In genomic region chr16:3770530-3770929, GRCh38 we compare ENCODE assay signal across 15 cellular contexts. TPM values are rescaled to one million over a fixed set of nuclear protein-coding genes. Genes with fewer than 3 reads are reported as not detected.
DNase-seq lines count a peak whose midpoint lies in the region; ATAC-seq, FAIRE-seq and TF ChIP-seq lines count a peak whose summit lies in the region.
"Had no signal": no experiment of that assay in that cellular context is flagged by ENCODE, and none has a peak within 500 bp of the region (broad histone marks: within the 10 kb centered on the region; RNA-seq: fewer than 3 reads in every experiment).

No MANE protein-coding gene starts in this region.

- TF ChIP-seq RAD21 in GM12878 (IDR thresholded peaks at IDR 0.05; ENCODE audit: insufficient read depth, low read depth, low read length): no peak

- H3K4me3 ChIP-seq in GM12878: no peak overlapping the region
- H3K4me3 ChIP-seq: BLaER1 treated with 17β-estradiol and CSF1 and Interleukin-3, amounts not matched to agents 10 nM and 100 nM; SJCRH30 had no signal

- H3K9me3 ChIP-seq in GM12878 (replicated peaks; ENCODE audit: control insufficient read depth, insufficient read depth, low read length): no peaks in the 10 kb centered on the region
- H3K9me3 ChIP-seq: BLaER1 treated with 17β-estradiol and CSF1 and Interleukin-3, amounts not matched to agents 10 nM and 100 nM; SJCRH30 had no signal

- intact Hi-C loops in GM12878 (cut with micrococcal nuclease; ENCODE audit: unreplicated experiment): no loop called here

- 96% methylated on average over 13 of the region's 13 CpGs for WGBS in GM12878 (ENCODE audit: insufficient coverage, insufficient replicate concordance, low lambda C conversion rate, missing lambda C conversion rate)

- CTCF ChIA-PET in GM12878 (lab: Yijun Ruan, JAX): no interaction called here

- H3K27ac Mint-ChIP-seq in memory B cell: peak overlapping the region; percentile 42
- H3K27ac Mint-ChIP-seq in type B pancreatic cell: no peak overlapping the region

- peak; percentile 58 for DNase-seq in activated effector memory CD4-positive, alpha-beta T cell treated with anti-CD3 and anti-CD28 coated beads, Interleukin-2, amount 50 U/mL, for 16 hours
- DNase-seq in activated effector memory CD4-positive, alpha-beta T cell treated with Interleukin-2 at 50 U/mL for 16 hours: no peak
- DNase-seq in GM12878 (ENCODE audit: low read depth, low spot score) (no peak), memory B cell (ENCODE audit: low spot score in 2 of 2) (no peak), type B pancreatic cell (ENCODE audit: extremely low spot score, unreplicated experiment) (peak; percentile 51), COLO668 (lab: John Stamatoyannopoulos, UW; ENCODE audit: unreplicated experiment) (no peak), HPDE6-E6E7 (ENCODE audit: extremely low spot score) (no peak)
- no peak for DNase-seq in activated CD4-positive, alpha-beta T cell treated with anti-CD3 and anti-CD28 coated beads, Interleukin-2, amount 50 U/mL, for 48 hours
- DNase-seq: Kasumi-1, NCI-H1417, NCI-H2029, NCI-H524, RPMI8226, SJCRH30 had no signal

- H3K36me3 Mint-ChIP-seq in memory B cell (peaks cover 29% of the 10 kb centered on the region), type B pancreatic cell (peaks cover 41% of the 10 kb centered on the region)

- H3K27me3 Mint-ChIP-seq in memory B cell: no peaks in the 10 kb centered on the region
- no peaks in the 10 kb centered on the region for H3K27me3 Mint-ChIP-seq in type B pancreatic cell

- TF ChIP-seq CTCF in GM12878 (IDR thresholded peaks at IDR 0.05 in 2 of 3, conservative IDR thresholded peaks at IDR 0.05 in 1 of 3; ENCODE audit: control insufficient read depth in 2 of 3, extremely low read depth in 1 of 3, insufficient read depth in 1 of 3, low read depth in 3 of 3, low read length in 3 of 3): no peak
- TF ChIP-seq CTCF in type B pancreatic cell (conservative IDR thresholded peaks at IDR 0.05): no peak

- no peak overlapping the region for H3K4me2 ChIP-seq in GM12878 (ENCODE audit: control insufficient read depth, insufficient read depth)
- H3K4me2 ChIP-seq: BLaER1 treated with 17β-estradiol and CSF1 and Interleukin-3, amounts not matched to agents 10 nM and 100 nM had no signal

- no peak for TF ChIP-seq EP300 in GM12878 (IDR thresholded peaks at IDR 0.05; ENCODE audit: borderline replicate concordance in 1 of 2, control insufficient read depth in 1 of 2, low read depth in 2 of 2, low read length in 2 of 2)

- no TSS peak for BruUV-seq in GM12878 (replicated peaks; lab: Mats Ljungman, UMichigan)

- H3K36me3 ChIP-seq in GM12878 (ENCODE audit: control insufficient read depth in 2 of 2, insufficient read depth in 2 of 2, low read length in 1 of 2): peaks cover 29 to 48% of the 10 kb centered on the region in 2 experiments

- H2AFZ ChIP-seq in GM12878 (ENCODE audit: control insufficient read depth, low read depth, low read length): no peak overlapping the region

- no peak overlapping the region for H3K27ac ChIP-seq in GM12878 (ENCODE audit: control insufficient read depth, insufficient read depth)
- H3K27ac ChIP-seq: BLaER1 treated with 17β-estradiol and CSF1 and Interleukin-3, amounts not matched to agents 10 nM and 100 nM; SJCRH30 had no signal

- H3K79me2 ChIP-seq in GM12878 (ENCODE audit: control insufficient read depth, insufficient read depth, low read length): no peaks in the 10 kb centered on the region

- no peaks in the 10 kb centered on the region for H3K27me3 ChIP-seq in GM12878 (replicated peaks in 1 of 2; ENCODE audit: control insufficient read depth in 2 of 2, insufficient read depth in 2 of 2, low read length in 1 of 2)
- H3K27me3 ChIP-seq: BLaER1 treated with 17β-estradiol and CSF1 and Interleukin-3, amounts not matched to agents 10 nM and 100 nM; SJCRH30 had no signal

- RAD21 ChIA-PET in GM12878 (lab: Charles Lee; ENCODE audit: unreplicated experiment): no interaction called here

- in situ Hi-C loops in GM12878 (cut with MboI): no loop called here

- no peaks in the 10 kb centered on the region for H3K4me1 ChIP-seq in GM12878 (ENCODE audit: control insufficient read depth, insufficient read depth, low read length)

- no peaks in the 10 kb centered on the region for H4K20me1 ChIP-seq in GM12878 (ENCODE audit: control insufficient read depth, insufficient read depth)

- H3K4me3 Mint-ChIP-seq in memory B cell: no peak overlapping the region
- H3K4me3 Mint-ChIP-seq in type B pancreatic cell: no peak overlapping the region

- H3K9ac ChIP-seq in GM12878 (ENCODE audit: control insufficient read depth, insufficient read depth, low read length): no peak overlapping the region
- H3K9ac ChIP-seq: BLaER1 treated with 17β-estradiol and CSF1 and Interleukin-3, amounts not matched to agents 10 nM and 100 nM had no signal

- FAIRE-seq in GM12878 (lab: Jason Lieb, UNC): no peak

- no peaks in the 10 kb centered on the region for H3K9me3 Mint-ChIP-seq in memory B cell
- no peaks in the 10 kb centered on the region for H3K9me3 Mint-ChIP-seq in type B pancreatic cell

- peak; percentile 46 for TF ChIP-seq POLR2A in GM12878 (IDR thresholded peaks at IDR 0.05; ENCODE audit: low read depth, low read length)

- SMC1A ChIA-PET in GM12878 (lab: Charles Lee; ENCODE audit: uncharacterized antibody, unreplicated experiment): no interaction called here

- no peak for ATAC-seq in GM12878
- ATAC-seq in memory B cell (ENCODE audit: low read depth): no peak

- peaks cover 12% of the 10 kb centered on the region for H3K4me1 Mint-ChIP-seq in memory B cell
- no peaks in the 10 kb centered on the region for H3K4me1 Mint-ChIP-seq in type B pancreatic cell (ENCODE audit: unreplicated experiment)

- POLR2A ChIA-PET in GM12878 (lab: Charles Lee): no interaction called here

TF ChIP-seq in GM12878, 131 proteins besides CTCF, POLR2A, EP300 and RAD21 (continues in another document):
- TF ChIP-seq WRNIP1 (IDR thresholded peaks at IDR 0.05; ENCODE audit: borderline replicate concordance, low read depth, low read length) (no peak), IRF3 (IDR thresholded peaks at IDR 0.05) (no peak), NRF1 (conservative IDR thresholded peaks at IDR 0.05; ENCODE audit: low read depth, low read length) (no peak), TCF12 (IDR thresholded peaks at IDR 0.05; ENCODE audit: low read depth, low read length) (no peak), MAX (IDR thresholded peaks at IDR 0.05; ENCODE audit: low read depth, low read length) (no peak), NFXL1 (IDR thresholded peaks at IDR 0.05; ENCODE audit: borderline replicate concordance) (no peak), MYC (IDR thresholded peaks at IDR 0.05; ENCODE audit: insufficient read depth, insufficient read length, insufficient replicate concordance, low read length, severe bottlenecking) (no peak), MLLT1 (IDR thresholded peaks at IDR 0.05) (no peak), NBN (IDR thresholded peaks at IDR 0.05) (no peak), PAX8 (IDR thresholded peaks at IDR 0.05) (no peak), POLR2AphosphoS2 (IDR thresholded peaks at IDR 0.05; ENCODE audit: low read depth, low read length) (no peak), HDAC2 (IDR thresholded peaks at IDR 0.05) (no peak), ATF7 (IDR thresholded peaks at IDR 0.05; ENCODE audit: low read depth) (no peak), EGR1 (IDR thresholded peaks at IDR 0.05; ENCODE audit: borderline replicate concordance in 1 of 2, low read depth in 2 of 2, low read length in 2 of 2) (no peak), CBFB (IDR thresholded peaks at IDR 0.05; ENCODE audit: low read depth) (no peak)

RNA-seq across cellular contexts. Expression of gene TRAP1, which starts 53.2 kb away (rescaled TPM):
- 133 and 136 TPM in 2 replicates for total RNA-seq in GM12878 (2013; cell fraction: nucleolus; rRNA removed)
- total RNA-seq in GM12878 (2014; rRNA removed) (308 and 442 TPM in 2 replicates), GM12878 (2014; rRNA removed; fragmentation: Illumina TruSeq; extraction: Trizol) (102 and 111 TPM in 2 replicates), GM12878 (2021) (287 and 303 TPM in 2 replicates), type B pancreatic cell (ENCODE audit: low replicate concordance) (132 and 138 TPM in 2 replicates)
- 68.0 TPM for polyA plus RNA-seq in GM12878 (2011; ENCODE audit: low read depth)
- polyA plus RNA-seq in GM12878 (2011; rRNA removed) (106 and 262 TPM in 2 replicates), GM12878 (2014; fragmentation: Illumina TruSeq; extraction: Trizol) (112 and 214 TPM in 2 replicates), GM12878 (2014; fragmentation: Nextera tagmentation; extraction: Ambion mirVana) (10 to 100 TPM; 16.3 to 60.3 TPM), GM12878 (2014; rRNA removed) (238 and 391 TPM in 2 replicates), GM12878 (2016; fragmentation: Nextera tagmentation; extraction: Ambion mirVana) (100 to 1,000 TPM; 243 to 265 TPM)
- 226 and 259 TPM in 2 replicates for polyA plus RNA-seq in GM12878 (2011; cell fraction: cytosol; rRNA removed)
- polyA plus RNA-seq in GM12878 (2011; cell fraction: nucleus; rRNA removed): 396 and 407 TPM in 2 replicates
- 133 and 169 TPM in 2 replicates for polyA plus RNA-seq in GM12878 (2012)
- 273 and 287 TPM in 2 replicates for polyA minus RNA-seq in GM12878 (2011; rRNA and poly(A)+ RNA removed)
- 68.3 and 93.6 TPM in 2 replicates for polyA minus RNA-seq in GM12878 (2011; cell fraction: cytosol; rRNA and poly(A)+ RNA removed)
- 79.7 and 130 TPM in 2 replicates for polyA minus RNA-seq in GM12878 (2011; cell fraction: nucleus; rRNA and poly(A)+ RNA removed)

Comparison
In these comparisons a context has a peak if more than half of its experiments do, and no peak if none do; other contexts are left out.
1. DNase-seq: peak in activated effector memory CD4-positive, alpha-beta T cell treated with anti-CD3 and anti-CD28 coated beads, Interleukin-2, amount 50 U/mL, for 16 hours (single experiment) and type B pancreatic cell (single experiment); none in activated effector memory CD4-positive, alpha-beta T cell treated with Interleukin-2 at 50 U/mL for 16 hours (single experiment), GM12878 (single experiment), memory B cell (0 of 2), COLO668 (single experiment), HPDE6-E6E7 (single experiment) and activated CD4-positive, alpha-beta T cell treated with anti-CD3 and anti-CD28 coated beads, Interleukin-2, amount 50 U/mL, for 48 hours (0 of 2).